Comparison of ENCODE assay signal across 18 cellular contexts in the genomic region with DNA sequence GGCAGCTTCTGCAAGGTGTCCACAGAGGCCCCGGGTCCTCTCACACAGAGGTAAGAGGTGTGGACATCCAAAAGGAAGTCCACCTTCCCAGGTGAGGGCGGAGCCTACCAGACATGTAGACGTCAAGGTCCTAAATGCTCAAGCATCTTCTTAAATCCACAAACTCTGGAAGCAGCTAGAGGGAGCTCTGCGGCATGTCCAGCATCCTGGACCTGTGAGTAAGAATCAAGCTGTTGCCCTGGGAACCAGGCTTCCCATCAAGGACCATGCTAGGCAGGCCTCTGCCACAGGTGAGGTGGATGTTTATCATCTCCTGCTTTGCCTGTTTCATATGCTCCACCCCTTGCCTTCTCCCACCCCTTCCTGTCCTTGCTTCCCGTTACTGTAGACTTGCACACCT.
"Had no signal": no experiment of that assay in that cellular context is flagged by ENCODE, and none has a peak within 500 bp of the region (broad histone marks: within the 10 kb centered on the region; RNA-seq: fewer than 3 reads in every experiment).

No MANE protein-coding gene starts in this region.

- H3K4me1 ChIP-seq: heart right ventricle, pancreas had no signal

- DNase-seq: activated CD4-positive, alpha-beta memory T cell treated with anti-CD3 and anti-CD28 coated beads for 36 hours; activated CD4-positive, alpha-beta T cell treated with anti-CD3 and anti-CD28 coated beads for 48 hours; activated naive CD4-positive, alpha-beta T cell treated with anti-CD3 and anti-CD28 coated beads, Interleukin-2, amount 10 ng/mL, durations not matched to agents 7 days and 5 days; activated T-cell treated with anti-CD3 and anti-CD28 coated beads, Interleukin-2, amount 50 U/mL, for 48 hours; cortex of kidney; foreskin fibroblast; heart right ventricle; immature natural killer cell; left ventricle myocardium superior; mammary epithelial cell; pancreas; right cardiac atrium; stimulated activated CD4-positive, alpha-beta T cell treated with anti-CD3 and anti-CD28 coated beads, Interleukin-4, amount 100 ng/mL, for 24 hours; stimulated activated naive CD4-positive, alpha-beta T cell treated with Interleukin-2 at 50 U/mL for 16 hours; T-helper 17 cell had no signal

- H3K9me3 ChIP-seq: neutrophil, pancreas, thoracic aorta had no signal

- H3K36me3 ChIP-seq: heart right ventricle, neutrophil, pancreas, thoracic aorta had no signal

- ATAC-seq: heart right ventricle, left ventricle myocardium superior, pancreas, right cardiac atrium, T-helper 17 cell had no signal

- FAIRE-seq: pancreas had no signal

- H3K4me3 ChIP-seq: heart right ventricle, pancreas, thoracic aorta had no signal

- H3K27ac ChIP-seq: epithelial cell of prostate, heart right ventricle, neutrophil, pancreas, thoracic aorta had no signal

- H3K27me3 ChIP-seq: neutrophil, pancreas had no signal
